In the genomic region with DNA sequence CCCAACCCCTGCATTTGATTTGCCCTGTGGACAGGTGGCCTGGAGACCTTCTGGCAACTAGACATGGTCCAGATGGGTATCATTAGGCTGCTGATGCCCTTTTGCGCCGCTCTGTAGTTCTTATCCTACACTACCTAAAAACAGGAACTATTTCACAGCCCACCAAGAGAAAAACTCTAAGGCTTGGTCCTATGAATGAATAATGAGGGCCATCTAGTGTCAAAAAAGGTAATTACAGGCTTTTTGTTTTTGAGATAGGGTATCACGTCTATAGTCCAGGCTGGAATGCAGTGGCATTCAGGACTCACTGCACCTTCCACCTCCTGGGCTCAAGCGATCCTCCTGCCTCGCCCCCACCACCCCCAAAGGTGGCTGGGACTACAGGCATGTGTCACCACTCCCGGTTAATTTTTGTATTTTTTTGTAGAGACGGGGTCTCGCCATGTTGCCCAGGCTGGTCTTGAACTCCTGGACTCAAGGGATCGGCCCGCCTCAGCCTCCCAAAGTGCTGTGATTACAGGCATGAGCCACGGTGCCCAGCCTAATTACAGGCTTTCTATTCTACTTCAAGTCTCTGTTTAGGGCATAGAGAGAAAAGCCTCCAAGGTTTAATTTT, we compare ENCODE assay signal across 1 cellular context.
TF ChIP-seq lines count a peak whose summit lies in the region.

No MANE protein-coding gene starts in this region.

TF ChIP-seq in K562, 482 proteins besides CTCF, POLR2A, EP300 and RAD21 (continued from another document and continues in another):
- TF ChIP-seq, protein P1, sequence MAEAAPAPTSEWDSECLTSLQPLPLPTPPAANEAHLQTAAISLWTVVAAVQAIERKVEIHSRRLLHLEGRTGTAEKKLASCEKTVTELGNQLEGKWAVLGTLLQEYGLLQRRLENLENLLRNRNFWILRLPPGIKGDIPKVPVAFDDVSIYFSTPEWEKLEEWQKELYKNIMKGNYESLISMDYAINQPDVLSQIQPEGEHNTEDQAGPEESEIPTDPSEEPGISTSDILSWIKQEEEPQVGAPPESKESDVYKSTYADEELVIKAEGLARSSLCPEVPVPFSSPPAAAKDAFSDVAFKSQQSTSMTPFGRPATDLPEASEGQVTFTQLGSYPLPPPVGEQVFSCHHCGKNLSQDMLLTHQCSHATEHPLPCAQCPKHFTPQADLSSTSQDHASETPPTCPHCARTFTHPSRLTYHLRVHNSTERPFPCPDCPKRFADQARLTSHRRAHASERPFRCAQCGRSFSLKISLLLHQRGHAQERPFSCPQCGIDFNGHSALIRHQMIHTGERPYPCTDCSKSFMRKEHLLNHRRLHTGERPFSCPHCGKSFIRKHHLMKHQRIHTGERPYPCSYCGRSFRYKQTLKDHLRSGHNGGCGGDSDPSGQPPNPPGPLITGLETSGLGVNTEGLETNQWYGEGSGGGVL (CRISPR knock-in tag; IDR thresholded peaks at IDR 0.05), result no peak
- TF ChIP-seq HMGN3 (IDR thresholded peaks at IDR 0.05; ENCODE audit: borderline replicate concordance, extremely low read depth, insufficient read length, low read depth, low read length) (no peak), ZSCAN32 (CRISPR knock-in tag; IDR thresholded peaks at IDR 0.05) (no peak), MAFF (IDR thresholded peaks at IDR 0.05; ENCODE audit: low read length) (no peak), ZKSCAN8 (CRISPR knock-in tag; IDR thresholded peaks at IDR 0.05) (no peak), ZBTB26 (CRISPR knock-in tag; IDR thresholded peaks at IDR 0.05) (no peak), CEBPZ (IDR thresholded peaks at IDR 0.05; ENCODE audit: borderline replicate concordance, low read depth, low read length) (no peak), E2F1 (CRISPR knock-in tag; IDR thresholded peaks at IDR 0.05) (no peak), XRCC5 (IDR thresholded peaks at IDR 0.05; ENCODE audit: low read depth, low read length) (no peak), RB1 (IDR thresholded peaks at IDR 0.05; ENCODE audit: low read depth) (0 out of 2 replicates have a peak, but pooled peaks have one; percentile 47), TFAM (CRISPR knock-in tag; conservative IDR thresholded peaks at IDR 0.05) (no peak), JUNB (CRISPR knock-in tag; conservative IDR thresholded peaks at IDR 0.05) (no peak), TAF15 (IDR thresholded peaks at IDR 0.05; ENCODE audit: low read depth, low read length) (no peak), CC2D1A (IDR thresholded peaks at IDR 0.05) (0 out of 2 replicates have a peak, but pooled peaks have one; percentile 27), ZNF77 (CRISPR knock-in tag; IDR thresholded peaks at IDR 0.05) (no peak), L3MBTL2 (IDR thresholded peaks at IDR 0.05) (no peak), PBX2 (CRISPR knock-in tag; IDR thresholded peaks at IDR 0.05; ENCODE audit: low read depth) (no peak), PBX2 (tag; conservative IDR thresholded peaks at IDR 0.05; ENCODE audit: low read depth) (no peak), SMC3 (conservative IDR thresholded peaks at IDR 0.05; ENCODE audit: insufficient read depth, low read depth, low read length) (peak; percentile 72), ADNP (tag; IDR thresholded peaks at IDR 0.05) (peak; percentile 42; the same call in 1 of the 2 replicates), ZNF79 (CRISPR knock-in tag; IDR thresholded peaks at IDR 0.05; ENCODE audit: low read depth) (no peak), ELF2 (CRISPR knock-in tag; IDR thresholded peaks at IDR 0.05) (no peak), ARNT (IDR thresholded peaks at IDR 0.05) (no peak), SAP30 (IDR thresholded peaks at IDR 0.05; ENCODE audit: borderline replicate concordance, insufficient read depth, low read depth, low read length, poor library complexity, severe bottlenecking) (no peak), PRMT5 (CRISPR knock-in tag; IDR thresholded peaks at IDR 0.05) (no peak), GABPA (tag; conservative IDR thresholded peaks at IDR 0.05; ENCODE audit: low read depth) (no peak), PHTF2 (CRISPR knock-in tag; IDR thresholded peaks at IDR 0.05) (no peak), ZSCAN29 (IDR thresholded peaks at IDR 0.05) (no peak), HSF4 (CRISPR knock-in tag; IDR thresholded peaks at IDR 0.05; ENCODE audit: borderline replicate concordance) (no peak), SMARCA4 (IDR thresholded peaks at IDR 0.05) (no peak), SMARCA5 (IDR thresholded peaks at IDR 0.05) (no peak), PHF21A (IDR thresholded peaks at IDR 0.05; ENCODE audit: borderline replicate concordance, low read depth) (no peak), HMG20B (CRISPR knock-in tag; IDR thresholded peaks at IDR 0.05) (no peak), MYBL2 (IDR thresholded peaks at IDR 0.05; ENCODE audit: low read depth) (no peak), MYBL2 (CRISPR knock-in tag; IDR thresholded peaks at IDR 0.05; ENCODE audit: borderline replicate concordance) (no peak), ELK3 (CRISPR knock-in tag; IDR thresholded peaks at IDR 0.05) (no peak), NONO (IDR thresholded peaks at IDR 0.05; ENCODE audit: low read depth in 2 of 2, low read length in 1 of 2) (no peak), TARDBP (IDR thresholded peaks at IDR 0.05) (no peak), FOXA1 (IDR thresholded peaks at IDR 0.05; ENCODE audit: borderline replicate concordance) (no peak), SIN3A (IDR thresholded peaks at IDR 0.05; ENCODE audit: borderline replicate concordance in 2 of 2, control insufficient read depth in 1 of 2, low read depth in 2 of 2, low read length in 2 of 2) (no peak), RBM14 (IDR thresholded peaks at IDR 0.05; ENCODE audit: borderline replicate concordance, insufficient read depth, low read depth, low read length) (no peak), PML (IDR thresholded peaks at IDR 0.05; ENCODE audit: low read length) (no peak), BDP1 (IDR thresholded peaks at IDR 0.05; ENCODE audit: insufficient read depth, insufficient read length) (no peak), HNRNPK (IDR thresholded peaks at IDR 0.05; ENCODE audit: low read depth, low read length, poor library complexity, severe bottlenecking) (no peak), NR4A1 (CRISPR knock-in tag; IDR thresholded peaks at IDR 0.05) (no peak), NR4A1 (tag; IDR thresholded peaks at IDR 0.05) (no peak), ARID2 (IDR thresholded peaks at IDR 0.05) (peak; percentile 28; the same call in 1 of the 2 replicates), ZNF586 (CRISPR knock-in tag; conservative IDR thresholded peaks at IDR 0.05) (no peak), ZNF830 (CRISPR knock-in tag; IDR thresholded peaks at IDR 0.05) (no peak)
- TF ChIP-seq, protein P2, sequence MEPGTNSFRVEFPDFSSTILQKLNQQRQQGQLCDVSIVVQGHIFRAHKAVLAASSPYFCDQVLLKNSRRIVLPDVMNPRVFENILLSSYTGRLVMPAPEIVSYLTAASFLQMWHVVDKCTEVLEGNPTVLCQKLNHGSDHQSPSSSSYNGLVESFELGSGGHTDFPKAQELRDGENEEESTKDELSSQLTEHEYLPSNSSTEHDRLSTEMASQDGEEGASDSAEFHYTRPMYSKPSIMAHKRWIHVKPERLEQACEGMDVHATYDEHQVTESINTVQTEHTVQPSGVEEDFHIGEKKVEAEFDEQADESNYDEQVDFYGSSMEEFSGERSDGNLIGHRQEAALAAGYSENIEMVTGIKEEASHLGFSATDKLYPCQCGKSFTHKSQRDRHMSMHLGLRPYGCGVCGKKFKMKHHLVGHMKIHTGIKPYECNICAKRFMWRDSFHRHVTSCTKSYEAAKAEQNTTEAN (CRISPR knock-in tag; IDR thresholded peaks at IDR 0.05), result no peak
- TF ChIP-seq, protein P3, sequence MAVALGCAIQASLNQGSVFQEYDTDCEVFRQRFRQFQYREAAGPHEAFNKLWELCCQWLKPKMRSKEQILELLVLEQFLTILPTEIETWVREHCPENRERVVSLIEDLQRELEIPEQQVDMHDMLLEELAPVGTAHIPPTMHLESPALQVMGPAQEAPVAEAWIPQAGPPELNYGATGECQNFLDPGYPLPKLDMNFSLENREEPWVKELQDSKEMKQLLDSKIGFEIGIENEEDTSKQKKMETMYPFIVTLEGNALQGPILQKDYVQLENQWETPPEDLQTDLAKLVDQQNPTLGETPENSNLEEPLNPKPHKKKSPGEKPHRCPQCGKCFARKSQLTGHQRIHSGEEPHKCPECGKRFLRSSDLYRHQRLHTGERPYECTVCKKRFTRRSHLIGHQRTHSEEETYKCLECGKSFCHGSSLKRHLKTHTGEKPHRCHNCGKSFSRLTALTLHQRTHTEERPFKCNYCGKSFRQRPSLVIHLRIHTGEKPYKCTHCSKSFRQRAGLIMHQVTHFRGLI (CRISPR knock-in tag; IDR thresholded peaks at IDR 0.05), result no peak
- TF ChIP-seq, protein P4, sequence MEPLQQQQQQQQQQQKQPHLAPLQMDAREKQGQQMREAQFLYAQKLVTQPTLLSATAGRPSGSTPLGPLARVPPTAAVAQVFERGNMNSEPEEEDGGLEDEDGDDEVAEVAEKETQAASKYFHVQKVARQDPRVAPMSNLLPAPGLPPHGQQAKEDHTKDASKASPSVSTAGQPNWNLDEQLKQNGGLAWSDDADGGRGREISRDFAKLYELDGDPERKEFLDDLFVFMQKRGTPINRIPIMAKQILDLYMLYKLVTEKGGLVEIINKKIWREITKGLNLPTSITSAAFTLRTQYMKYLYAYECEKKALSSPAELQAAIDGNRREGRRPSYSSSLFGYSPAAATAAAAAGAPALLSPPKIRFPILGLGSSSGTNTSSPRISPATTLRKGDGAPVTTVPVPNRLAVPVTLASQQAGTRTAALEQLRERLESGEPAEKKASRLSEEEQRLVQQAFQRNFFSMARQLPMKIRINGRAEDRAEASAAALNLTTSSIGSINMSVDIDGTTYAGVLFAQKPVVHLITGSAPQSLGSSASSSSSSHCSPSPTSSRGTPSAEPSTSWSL (CRISPR knock-in tag; IDR thresholded peaks at IDR 0.05; ENCODE audit: borderline replicate concordance), result no peak
